Comparison of ENCODE assay signal across 16 cellular contexts in the genomic region with DNA sequence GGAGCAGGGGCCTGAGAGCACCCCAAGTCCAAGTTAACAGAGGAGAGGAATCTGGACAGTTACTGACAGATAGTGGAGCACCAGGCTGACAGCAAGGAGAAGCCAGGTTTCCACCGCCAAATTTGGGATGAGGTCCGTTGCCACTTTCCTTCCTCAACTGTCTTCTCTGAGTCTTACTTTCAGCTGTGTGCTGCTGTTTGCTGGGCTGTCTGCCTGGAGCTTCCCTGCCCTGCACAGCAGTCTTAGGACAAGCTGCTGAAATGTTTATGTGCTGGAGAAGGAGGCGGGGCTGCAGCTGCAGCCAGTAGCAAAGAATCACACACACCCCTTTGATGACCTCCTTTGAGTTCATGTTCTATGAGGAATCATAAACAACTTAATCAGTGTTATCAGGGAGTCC. TPM values are rescaled to one million over a fixed set of nuclear protein-coding genes. Genes with fewer than 3 reads are reported as not detected.
DNase-seq lines count a peak whose midpoint lies in the region; ATAC-seq, FAIRE-seq and TF ChIP-seq lines count a peak whose summit lies in the region.
"Had no signal": no experiment of that assay in that cellular context is flagged by ENCODE, and none has a peak within 500 bp of the region (broad histone marks: within the 10 kb centered on the region; RNA-seq: fewer than 3 reads in every experiment).

No MANE protein-coding gene starts in this region.

- TF ChIP-seq POLR2A in H54 (IDR thresholded peaks at IDR 0.05; ENCODE audit: low read depth, low read length): no peak

- H3K27me3 ChIP-seq in small intestine (ENCODE audit: control insufficient read depth in 2 of 2, insufficient read depth in 2 of 2, low read length in 2 of 2): peaks cover 0 to 2% of the 10 kb centered on the region in 2 donors
- H3K27me3 ChIP-seq: BLaER1 had no signal

- DNase-seq in HT-29 (ENCODE audit: low spot score) (peak; percentile 58), amniotic epithelial cell (ENCODE audit: low read depth) (peak; percentile 64), left colon (peak; percentile 72 to 73), small intestine (peak; percentile 91), Right ventricle myocardium superior (no peak), H54 (ENCODE audit: insufficient read length, low spot score) (no peak), putamen (ENCODE audit: low spot score) (no peak)
- DNase-seq: activated CD4-positive, CD25-positive, alpha-beta regulatory T cell treated with anti-CD3 and anti-CD28 coated beads, Interleukin-2, amount 50 U/mL, for 72 hours; Kasumi-1; NCI-H524 treated with DMSO at 0.1 percent for 48 hours had no signal

- no peak for FAIRE-seq in small intestine (lab: Jason Lieb, UNC)
- FAIRE-seq in H54 (lab: Jason Lieb, UNC): no peak
- FAIRE-seq: frontal cortex had no signal

- 11 to 25% (median 20%) methylated on average over 3 of the region's 3 CpGs for WGBS in small intestine, 3 donors

- H3K27ac ChIP-seq in small intestine (ENCODE audit: low read depth in 1 of 2, low read length in 1 of 2): peak overlapping the region; percentile 77 to 80
- H3K27ac ChIP-seq: BLaER1, neutrophil had no signal

- H3K4me3 ChIP-seq in small intestine (ENCODE audit: low read depth in 1 of 2, low read length in 2 of 2): peak overlapping the region in 1 of 2 donors; percentile 12
- H3K4me3 ChIP-seq: BLaER1 had no signal

- no peaks in the 10 kb centered on the region for H3K4me1 ChIP-seq in small intestine (ENCODE audit: control insufficient read depth in 2 of 2, insufficient read depth in 1 of 2, low read depth in 1 of 2, low read length in 1 of 2)
- H3K4me1 ChIP-seq: BLaER1 had no signal

- ATAC-seq in left colon (peak; percentile 92), Right ventricle myocardium superior (ENCODE audit: poor library complexity) (no peak), GM18519 (IDR thresholded peaks at IDR 0.05; ENCODE audit: low FRiP score, unreplicated experiment) (no peak)
- ATAC-seq: stimulated activated memory B cell treated with anti-CD40 and anti-IgM and Interleukin-4, amounts not matched to agents 10 μg/mL and 1 μg/mL and 100 μg/mL, for 72 hours had no signal

- no peaks in the 10 kb centered on the region for H3K36me3 ChIP-seq in small intestine (ENCODE audit: control insufficient read depth in 2 of 2, insufficient read depth in 2 of 2, low read length in 2 of 2)
- H3K36me3 ChIP-seq: BLaER1, neutrophil had no signal

- intact Hi-C loops in left colon (cut with DNase I, micrococcal nuclease): no loop called here
- intact Hi-C loops in Right ventricle myocardium superior (cut with DNase I): no loop called here

- no peaks in the 10 kb centered on the region for H3K9me3 ChIP-seq in small intestine (ENCODE audit: control insufficient read depth, low read depth)
- H3K9me3 ChIP-seq: BLaER1, neutrophil had no signal

RNA-seq across cellular contexts. Expression of a gene that starts 17.4 kb away (rescaled TPM):
- total RNA-seq in HT-29 (2014; rRNA removed; shearing (Covaris generic)): 0.10 TPM in 1 of 2 replicates, not detected in the other
- total RNA-seq in left colon (under 1 TPM; 0.34 to 0.39 TPM), Right ventricle myocardium superior (not detected)
- polyA plus RNA-seq in small intestine: 1 to 10 TPM in 2 of 3 donors, under 1 TPM in 1; 0.45 to 2.9 (median 1.4) TPM
- total RNA-seq: frontal cortex had no signal

RNA-seq across cellular contexts. Expression of a gene that starts 31.6 kb away (rescaled TPM):
- total RNA-seq in HT-29 (2014; rRNA removed; shearing (Covaris generic)): not detected in 2 replicates
- 10 to 100 TPM in 1 of 2 donors, 1 to 10 TPM in 1; 4.9 to 12.9 TPM for total RNA-seq in left colon
- 100 to 1,000 TPM in 2 of 3 donors, 10 to 100 TPM in 1; 13.6 to 310 (median 181) TPM for polyA plus RNA-seq in small intestine
- 0.70 TPM for total RNA-seq in Right ventricle myocardium superior
- total RNA-seq: frontal cortex, skeletal muscle tissue had no signal

Comparison
In these comparisons a context has a peak if more than half of its experiments do, and no peak if none do; other contexts are left out.
1. DNase-seq: peak in HT-29 (single experiment), amniotic epithelial cell (single experiment), left colon (2 of 2) and small intestine (single experiment); none in Right ventricle myocardium superior (single experiment), H54 (single experiment) and putamen (single experiment).